ENCODE assay signal across 19 cellular contexts in the genomic region with DNA sequence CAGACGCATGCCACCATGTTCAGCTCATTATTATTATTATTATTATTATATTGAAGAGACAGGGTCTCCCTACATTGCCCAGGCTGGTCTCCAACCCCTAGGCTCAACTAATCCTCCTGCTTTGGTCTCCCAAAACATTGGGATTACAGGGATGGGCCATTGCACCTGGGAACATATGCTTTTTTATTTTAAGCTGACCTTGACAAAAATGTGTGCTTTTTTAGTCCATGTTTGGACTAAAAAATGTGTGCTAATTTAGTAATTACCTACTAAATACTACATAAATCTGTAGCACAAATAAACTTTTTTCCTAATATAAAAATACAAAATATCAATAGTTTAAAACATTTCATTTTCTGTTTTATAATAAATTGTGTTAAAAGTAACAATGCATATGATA.
DNase-seq lines count a peak whose midpoint lies in the region; ATAC-seq, FAIRE-seq and TF ChIP-seq lines count a peak whose summit lies in the region.
"Had no signal": no experiment of that assay in that cellular context is flagged by ENCODE, and none has a peak within 500 bp of the region (broad histone marks: within the 10 kb centered on the region; RNA-seq: fewer than 3 reads in every experiment).

No MANE protein-coding gene starts in this region.

- no peak overlapping the region for H4K5ac ChIP-seq in IMR-90 (ENCODE audit: low read depth, low read length)

- TF ChIP-seq CTCF in A549 (IDR thresholded peaks at IDR 0.05), result no peak
- TF ChIP-seq CTCF in IMR-90 (conservative IDR thresholded peaks at IDR 0.05; ENCODE audit: low read depth, low read length), result no peak

- no peak overlapping the region for H2AFZ ChIP-seq in IMR-90 (replicated peaks; ENCODE audit: low read length, poor library complexity)

- H3K4me1 ChIP-seq in A549 (no peaks in the 10 kb centered on the region), IMR-90 (ENCODE audit: control insufficient read depth, insufficient read depth, low read length) (no peaks in the 10 kb centered on the region), SJCRH30 (no peaks in the 10 kb centered on the region)
- H3K4me1 ChIP-seq: BLaER1 treated with 17β-estradiol and CSF1 and Interleukin-3, amounts not matched to agents 10 nM and 100 nM; Caco-2 had no signal

- no peak for ATAC-seq in A549
- ATAC-seq in IMR-90 (ENCODE audit: low read depth), result no peak
- no peak for ATAC-seq in GM19324 (IDR thresholded peaks at IDR 0.05; ENCODE audit: low FRiP score, unreplicated experiment)
- ATAC-seq: CD8-positive, alpha-beta T cell had no signal

- no peak overlapping the region for H2BK15ac ChIP-seq in IMR-90 (ENCODE audit: low read depth, low read length)

- FAIRE-seq in A549 (lab: Jason Lieb, UNC) (no peak), frontal cortex (lab: Jason Lieb, UNC) (peak; percentile 49)
- FAIRE-seq: G401.6, GM12891, GM19239 had no signal

- no peaks in the 10 kb centered on the region for H4K20me1 ChIP-seq in IMR-90 (ENCODE audit: insufficient read depth, low read length)
- H4K20me1 ChIP-seq: BLaER1 treated with 17β-estradiol and CSF1 and Interleukin-3, amounts not matched to agents 10 nM and 100 nM had no signal

- no TSS peak for BruUV-seq in IMR-90 (replicated peaks; lab: Mats Ljungman, UMichigan)

- dilution Hi-C loops in IMR-90 (cut with HindIII; ENCODE audit: low sequenced_read_pairs, unreplicated experiment), result no loop called here

- H3K56ac ChIP-seq in IMR-90 (ENCODE audit: extremely low read depth, insufficient read depth, low read length), result no peak overlapping the region

- no peak for TF ChIP-seq EP300 in A549 (IDR thresholded peaks at IDR 0.05)

- H3K9me3 ChIP-seq in A549 (no peaks in the 10 kb centered on the region), IMR-90 (ENCODE audit: control insufficient read depth, insufficient read depth, low read length) (no peaks in the 10 kb centered on the region), SJCRH30 (replicated peaks) (no peaks in the 10 kb centered on the region)
- H3K9me3 ChIP-seq: BLaER1 treated with 17β-estradiol and CSF1 and Interleukin-3, amounts not matched to agents 10 nM and 100 nM; Caco-2 had no signal

- H4K91ac ChIP-seq in IMR-90 (ENCODE audit: insufficient read depth, low read depth, low read length), result no peak overlapping the region

- H3K27ac ChIP-seq in A549, result no peak overlapping the region
- no peak overlapping the region for H3K27ac ChIP-seq in IMR-90 (ENCODE audit: insufficient read depth, low read length)
- H3K27ac ChIP-seq in SJCRH30, result no peak overlapping the region
- H3K27ac ChIP-seq: BLaER1 treated with 17β-estradiol and CSF1 and Interleukin-3, amounts not matched to agents 10 nM and 100 nM; C4-2B had no signal

- POLR2A ChIA-PET in A549 (lab: Yijun Ruan, JAX) (no interaction called here), IMR-90 (lab: Charles Lee; ENCODE audit: unreplicated experiment) (no interaction called here)

- H3K4me3 ChIP-seq in A549, result no peak overlapping the region
- H3K4me3 ChIP-seq in IMR-90 (ENCODE audit: insufficient read depth, low read depth, low read length), result no peak overlapping the region
- no peak overlapping the region for H3K4me3 ChIP-seq in SJCRH30
- H3K4me3 ChIP-seq: BLaER1 treated with 17β-estradiol and CSF1 and Interleukin-3, amounts not matched to agents 10 nM and 100 nM had no signal

- H3K18ac ChIP-seq in IMR-90 (ENCODE audit: low read depth, low read length), result no peak overlapping the region

- no peak for TF ChIP-seq RAD21 in A549 (conservative IDR thresholded peaks at IDR 0.05 in 1 of 2, IDR thresholded peaks at IDR 0.05 in 1 of 2)
- TF ChIP-seq RAD21 in IMR-90 (IDR thresholded peaks at IDR 0.05; ENCODE audit: low read length), result no peak

- no peak overlapping the region for H2BK120ac ChIP-seq in IMR-90 (ENCODE audit: low read depth, low read length)

- WGBS in A549 (ENCODE audit: missing lambda C conversion rate), result 31% methylated on average over 1 of the region's 1 CpG
- no CpG with 5 or more reads among the region's 1 CpG for WGBS in IMR-90 (ENCODE audit: extremely low coverage in 2 of 2, insufficient read length in 1 of 2), 2 experiments

- no peak overlapping the region for H3K14ac ChIP-seq in IMR-90 (replicated peaks; ENCODE audit: low read depth, low read length)

- no peak overlapping the region for H4K8ac ChIP-seq in IMR-90 (ENCODE audit: low read depth in 2 of 2, low read length in 2 of 2)

- no peak overlapping the region for H3K4ac ChIP-seq in IMR-90 (ENCODE audit: low read depth, low read length)

- no peaks in the 10 kb centered on the region for H3K9me1 ChIP-seq in IMR-90 (ENCODE audit: insufficient read depth, low read length)

- TF ChIP-seq POLR2A in A549 (IDR thresholded peaks at IDR 0.05; ENCODE audit: low read length), result no peak
- no peak for TF ChIP-seq POLR2A in IMR-90 (IDR thresholded peaks at IDR 0.05; ENCODE audit: low read depth, low read length)

- H3K23ac ChIP-seq in IMR-90 (ENCODE audit: low read depth, low read length), result no peak overlapping the region

- no peaks in the 10 kb centered on the region for H3K27me3 ChIP-seq in IMR-90 (ENCODE audit: control insufficient read depth, insufficient read depth, low read length)
- no peaks in the 10 kb centered on the region for H3K27me3 ChIP-seq in SJCRH30
- H3K27me3 ChIP-seq: BLaER1 treated with 17β-estradiol and CSF1 and Interleukin-3, amounts not matched to agents 10 nM and 100 nM had no signal

- DNase-seq in A549 (ENCODE audit: low read depth in 1 of 2, low spot score in 1 of 2) (no peak), IMR-90 (no peak), frontal cortex (ENCODE audit: low spot score in 2 of 2) (no peak), SJCRH30 (no peak), NCI-H1436 treated with DMSO at 0.1 percent for 48 hours (lab: John Stamatoyannopoulos, UW) (no peak)
- DNase-seq: 8988T; AML-193; Caco-2; Calu3; CD4-positive, alpha-beta T cell; CD8-positive, alpha-beta T cell; DMS79 treated with DMSO at 0.1 percent for 48 hours; GF-D8 had no signal

- no peak overlapping the region for H3K9ac ChIP-seq in IMR-90 (ENCODE audit: low read depth, low read length)
- H3K9ac ChIP-seq: BLaER1 treated with 17β-estradiol and CSF1 and Interleukin-3, amounts not matched to agents 10 nM and 100 nM had no signal

- no peak overlapping the region for H2AK9ac ChIP-seq in IMR-90 (replicated peaks; ENCODE audit: low read depth, low read length, poor library complexity)

- in situ Hi-C loops in IMR-90 (cut with MboI; ENCODE audit: low sequenced_read_pairs), result no loop called here

- H2BK5ac ChIP-seq in IMR-90 (ENCODE audit: low read depth, low read length, poor library complexity, severe bottlenecking), result no peak overlapping the region

- H3K4me2 ChIP-seq in A549 (no peak overlapping the region), IMR-90 (ENCODE audit: low read depth, low read length) (no peak overlapping the region)
- H3K4me2 ChIP-seq: BLaER1 treated with 17β-estradiol and CSF1 and Interleukin-3, amounts not matched to agents 10 nM and 100 nM had no signal

- CTCF ChIA-PET in A549 (lab: Yijun Ruan, JAX) (interaction anchor here (1.5 kb wide), 1 partner anchor 12 kb away, joined by 5 read pairs; no protein-coding TSS in a partner anchor), IMR-90 (lab: Yijun Ruan, JAX) (interaction anchor here (1.0 kb wide), 1 partner anchor 12 kb away, joined by 4 read pairs; no protein-coding TSS in a partner anchor)

- no peak overlapping the region for H2AK5ac ChIP-seq in IMR-90 (ENCODE audit: low read depth, low read length)

- H2BK20ac ChIP-seq in IMR-90 (ENCODE audit: low read depth, low read length), result no peak overlapping the region

- H3K36me3 ChIP-seq in IMR-90 (ENCODE audit: control insufficient read depth, insufficient read depth, low read length) (no peaks in the 10 kb centered on the region), SJCRH30 (no peaks in the 10 kb centered on the region)
- H3K36me3 ChIP-seq: BLaER1 treated with 17β-estradiol and CSF1 and Interleukin-3, amounts not matched to agents 10 nM and 100 nM had no signal

- no peaks in the 10 kb centered on the region for H3K79me1 ChIP-seq in IMR-90 (ENCODE audit: low read depth in 1 of 2, low read length in 2 of 2)

- intact Hi-C loops in IMR-90 (cut with micrococcal nuclease), result no loop called here

TF ChIP-seq in A549, 52 proteins besides CTCF, POLR2A, EP300 and RAD21:
- TF ChIP-seq RCOR1 (IDR thresholded peaks at IDR 0.05; ENCODE audit: low read depth, low read length) (no peak), MAFK (IDR thresholded peaks at IDR 0.05; ENCODE audit: partially characterized antibody) (peak; percentile 34)
TF ChIP-seq in A549: peak in this region for 1.

TF ChIP-seq in IMR-90, 13 proteins besides CTCF, POLR2A, EP300 and RAD21:
- TF ChIP-seq MAFK (IDR thresholded peaks at IDR 0.05; ENCODE audit: low read depth, low read length), result peak; percentile 51
- no peak for TF ChIP-seq BHLHE40 (IDR thresholded peaks at IDR 0.05; ENCODE audit: low read depth, low read length)
- TF ChIP-seq CHD1 (IDR thresholded peaks at IDR 0.05; ENCODE audit: low read depth, low read length), result no peak
- TF ChIP-seq, protein P1, sequence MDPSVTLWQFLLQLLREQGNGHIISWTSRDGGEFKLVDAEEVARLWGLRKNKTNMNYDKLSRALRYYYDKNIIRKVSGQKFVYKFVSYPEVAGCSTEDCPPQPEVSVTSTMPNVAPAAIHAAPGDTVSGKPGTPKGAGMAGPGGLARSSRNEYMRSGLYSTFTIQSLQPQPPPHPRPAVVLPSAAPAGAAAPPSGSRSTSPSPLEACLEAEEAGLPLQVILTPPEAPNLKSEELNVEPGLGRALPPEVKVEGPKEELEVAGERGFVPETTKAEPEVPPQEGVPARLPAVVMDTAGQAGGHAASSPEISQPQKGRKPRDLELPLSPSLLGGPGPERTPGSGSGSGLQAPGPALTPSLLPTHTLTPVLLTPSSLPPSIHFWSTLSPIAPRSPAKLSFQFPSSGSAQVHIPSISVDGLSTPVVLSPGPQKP (IDR thresholded peaks at IDR 0.05; ENCODE audit: borderline replicate concordance, low read depth, low read length), result no peak
- TF ChIP-seq FOS (IDR thresholded peaks at IDR 0.05; ENCODE audit: low read depth, low read length), result no peak
- no peak for TF ChIP-seq RCOR1 (IDR thresholded peaks at IDR 0.05; ENCODE audit: insufficient replicate concordance, low read length)
